ENCODE assay signal across 1 cellular context in genomic region chr10:26481914-26482550, GRCh38.
TF ChIP-seq lines count a peak whose summit lies in the region.

No MANE protein-coding gene starts in this region.

TF ChIP-seq in HepG2, 621 proteins besides CTCF, POLR2A, EP300 and RAD21 (continued from another document):
- no peak for TF ChIP-seq PATZ1 (CRISPR knock-in tag; IDR thresholded peaks at IDR 0.05)
- TF ChIP-seq KDM5B (CRISPR knock-in tag; IDR thresholded peaks at IDR 0.05; ENCODE audit: borderline replicate concordance): no peak
- no peak for TF ChIP-seq TOPORS (CRISPR knock-in tag; IDR thresholded peaks at IDR 0.05)
- TF ChIP-seq IRF2 (CRISPR knock-in tag; IDR thresholded peaks at IDR 0.05): no peak
- TF ChIP-seq ZBTB26 (CRISPR knock-in tag; IDR thresholded peaks at IDR 0.05; ENCODE audit: borderline replicate concordance): no peak
- TF ChIP-seq ZFP90 (CRISPR knock-in tag; IDR thresholded peaks at IDR 0.05; ENCODE audit: borderline replicate concordance): no peak
- TF ChIP-seq ZNF800 (CRISPR knock-in tag; IDR thresholded peaks at IDR 0.05): no peak
- TF ChIP-seq ATF4 (CRISPR knock-in tag; IDR thresholded peaks at IDR 0.05): no peak
- TF ChIP-seq ZNF784 (CRISPR knock-in tag; IDR thresholded peaks at IDR 0.05; ENCODE audit: borderline replicate concordance): no peak
- no peak for TF ChIP-seq ZSCAN22 (CRISPR knock-in tag; IDR thresholded peaks at IDR 0.05)
- TF ChIP-seq ONECUT2 (CRISPR knock-in tag; IDR thresholded peaks at IDR 0.05): no peak
- no peak for TF ChIP-seq SMC3 (IDR thresholded peaks at IDR 0.05; ENCODE audit: low read length)
